26 cellular contexts compared by ENCODE assay signal in genomic region chr2:233198026-233198425, GRCh38.
"Had no signal": no experiment of that assay in that cellular context is flagged by ENCODE, and none has a peak within 500 bp of the region (broad histone marks: within the 10 kb centered on the region; RNA-seq: fewer than 3 reads in every experiment).

No MANE protein-coding gene starts in this region.

- H3K27ac Mint-ChIP-seq: T-helper 1 cell treated with Interleukin-12 subunit alpha and Interleukin-12 subunit beta and Interleukin-4 antibody, amounts not matched to agents 30 μg/mL and 1 μg/mL, for 36 hours had no signal

- H3K27me3 Mint-ChIP-seq: activated naive CD8-positive, alpha-beta T cell had no signal

- ATAC-seq: activated CD4-positive, CD25-positive, alpha-beta regulatory T cell treated with anti-CD3 and anti-CD28 coated beads, Interleukin-2, amount 50 U/mL, for 24 hours; mucosa of descending colon; psoas muscle had no signal

- H3K4me3 Mint-ChIP-seq: activated naive CD8-positive, alpha-beta T cell; neural crest cell; T-helper 1 cell treated with Interleukin-12 subunit alpha and Interleukin-12 subunit beta and Interleukin-4 antibody, amounts not matched to agents 30 μg/mL and 1 μg/mL, for 36 hours had no signal

- DNase-seq: activated CD4-positive, alpha-beta T cell treated with anti-CD3 and anti-CD28 coated beads for 48 hours; activated CD4-positive, alpha-beta T cell treated with anti-CD3 and anti-CD28 coated beads, Interleukin-2, amount 50 U/mL, for 48 hours; activated CD8-positive, alpha-beta memory T cell treated with anti-CD3 and anti-CD28 coated beads for 24 hours; activated CD8-positive, alpha-beta memory T cell treated with anti-CD3 and anti-CD28 coated beads, Interleukin-2, amount 50 U/mL, for 48 hours; activated naive CD4-positive, alpha-beta T cell treated with Interleukin-2 at 50 U/mL for 16 hours; activated T-cell treated with anti-CD3 and anti-CD28 coated beads, Interleukin-2, amount 50 U/mL, for 48 hours; anterior cingulate cortex; colonic mucosa; effector CD8-positive, alpha-beta T cell; esophagus squamous epithelium; foreskin melanocyte; left ventricle myocardium inferior; mucosa of descending colon; occipital lobe; psoas muscle; sigmoid colon; small intestine; stimulated activated CD4-positive, alpha-beta T cell treated with anti-CD3 and anti-CD28 coated beads, Interleukin-4, amount 100 ng/mL, for 4 hours; stimulated activated CD8-positive, alpha-beta memory T cell treated with anti-CD3 and anti-CD28 coated beads, Interleukin-4, amount 100 ng/mL, for 48 hours; stimulated activated naive CD4-positive, alpha-beta T cell treated with Interleukin-2 at 50 U/mL for 16 hours; T1000; WERI-Rb-1 had no signal

- H3K4me1 Mint-ChIP-seq: neural crest cell had no signal
